18 cellular contexts compared by ENCODE assay signal in the genomic region with DNA sequence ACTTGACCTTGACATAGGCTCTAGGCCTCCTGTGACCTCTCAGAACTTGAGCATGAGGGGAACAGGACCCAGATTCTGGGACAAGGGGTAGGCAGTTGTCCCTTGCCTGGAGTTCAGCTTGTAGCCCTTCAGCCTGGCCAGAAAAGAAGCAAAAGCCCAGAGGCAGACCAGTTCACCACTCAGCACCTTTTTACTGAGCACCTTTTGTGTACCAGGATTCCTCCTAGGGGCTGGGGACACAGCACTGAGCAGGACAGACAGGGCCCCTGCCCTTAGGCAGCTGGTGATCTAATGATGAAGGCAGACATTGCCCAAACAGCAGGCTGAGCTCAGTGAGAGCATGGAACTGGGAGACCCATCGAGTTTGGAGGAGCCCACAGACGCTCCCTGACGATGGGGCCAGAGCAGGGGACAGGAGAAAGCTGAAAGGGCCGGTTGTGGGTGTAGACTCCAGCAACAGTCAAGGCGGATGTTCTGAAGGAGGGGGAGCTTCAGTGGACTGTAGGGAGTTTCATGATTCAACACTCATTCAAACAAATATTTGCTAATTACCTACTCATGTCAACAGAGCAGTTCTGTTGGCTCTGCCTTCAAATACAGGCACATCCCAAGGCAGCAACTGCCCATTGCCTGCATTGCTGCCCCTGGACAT. TPM values are rescaled to one million over a fixed set of nuclear protein-coding genes. Genes with fewer than 3 reads are reported as not detected.
DNase-seq lines count a peak whose midpoint lies in the region; ATAC-seq and TF ChIP-seq lines count a peak whose summit lies in the region.
"Had no signal": no experiment of that assay in that cellular context is flagged by ENCODE, and none has a peak within 500 bp of the region (broad histone marks: within the 10 kb centered on the region; RNA-seq: fewer than 3 reads in every experiment).

No MANE protein-coding gene starts in this region.

- CTCF ChIA-PET in activated naive CD4-positive, alpha-beta T cell treated with anti-CD3 and anti-CD28 coated beads, Interleukin-2, amount 10 ng/mL, durations not matched to agents 7 days and 5 days (lab: Charles Lee): interaction anchor here (1.0 to 1.6 kb wide), 6 partner anchors 8 to 225 kb away, joined by 3 to 7 read pairs (median 4); no protein-coding TSS in a partner anchor
- CTCF ChIA-PET in CD4-positive, alpha-beta T cell (lab: Charles Lee): no interaction called here

- H3F3A ChIP-seq in GM23248 (ENCODE audit: insufficient read depth): no peaks in the 10 kb centered on the region

- H3K27ac ChIP-seq in Peyer's patch (no peak overlapping the region), GM23248 (no peak overlapping the region)
- no peak overlapping the region for H3K27ac ChIP-seq in CD4-positive, alpha-beta T cell (ENCODE audit: low read depth, low read length)
- H3K27ac ChIP-seq: neutrophil, vagina had no signal

- H3K36me3 ChIP-seq in Peyer's patch: no peaks in the 10 kb centered on the region
- H3K36me3 ChIP-seq in mucosa of descending colon (ENCODE audit: low read depth): no peaks in the 10 kb centered on the region
- H3K36me3 ChIP-seq in GM23248 (ENCODE audit: low read depth): no peaks in the 10 kb centered on the region
- H3K36me3 ChIP-seq: neutrophil, vagina had no signal

- no peak overlapping the region for H3K4me3 ChIP-seq in Peyer's patch
- no peak overlapping the region for H3K4me3 ChIP-seq in mucosa of descending colon
- H3K4me3 ChIP-seq in GM23248: no peak overlapping the region
- H3K4me3 ChIP-seq: vagina had no signal

- no peak for DNase-seq in activated naive CD4-positive, alpha-beta T cell treated with anti-CD3 and anti-CD28 coated beads, Interleukin-2, amount 10 ng/mL, durations not matched to agents 7 days and 5 days
- DNase-seq in Peyer's patch: peak in 2 of 3 donors; percentile 4 to 30
- peak in 1 of 3 donors; percentile 16 for DNase-seq in mucosa of descending colon
- DNase-seq in GM23248: no peak
- no peak for DNase-seq in NCI-H2196 treated with DMSO at 0.1 percent for 48 hours (lab: John Stamatoyannopoulos, UW; ENCODE audit: unreplicated experiment)
- DNase-seq in CD4-positive, alpha-beta T cell: no peak
- DNase-seq: activated CD8-positive, alpha-beta memory T cell treated with anti-CD3 and anti-CD28 coated beads for 24 hours; hypothalamus; midbrain; NCI-H2081; NCI-H82; right cardiac atrium; T-helper 1 cell had no signal

- no peak overlapping the region for H3K4me3 Mint-ChIP-seq in activated naive CD4-positive, alpha-beta T cell treated with anti-CD3 and anti-CD28 coated beads, Interleukin-2, amount 50 U/mL, for 24 hours
- H3K4me3 Mint-ChIP-seq in activated naive CD4-positive, alpha-beta T cell treated with anti-CD3 and anti-CD28 coated beads, Interleukin-2, amount 10 ng/mL, durations not matched to agents 7 days and 5 days: no peak overlapping the region
- no peak overlapping the region for H3K4me3 Mint-ChIP-seq in CD4-positive, alpha-beta T cell
- H3K4me3 Mint-ChIP-seq: activated T-helper 17 cell treated with anti-CD3 and anti-CD28 coated beads, Interleukin-2, amount 50 U/mL, for 72 hours had no signal

- no peak overlapping the region for H2AFZ ChIP-seq in GM23248

- no peak overlapping the region for H3K9ac ChIP-seq in GM23248

- H3K4me2 ChIP-seq in GM23248 (ENCODE audit: unreplicated experiment): no peak overlapping the region

- no peak for TF ChIP-seq POLR2A in Peyer's patch (IDR thresholded peaks at IDR 0.05)

- H3K36me3 Mint-ChIP-seq in activated naive CD4-positive, alpha-beta T cell treated with anti-CD3 and anti-CD28 coated beads, Interleukin-2, amount 50 U/mL, for 24 hours: peaks cover 1% of the 10 kb centered on the region
- no peaks in the 10 kb centered on the region for H3K36me3 Mint-ChIP-seq in activated naive CD4-positive, alpha-beta T cell treated with anti-CD3 and anti-CD28 coated beads, Interleukin-2, amount 10 ng/mL, durations not matched to agents 7 days and 5 days
- H3K36me3 Mint-ChIP-seq in CD4-positive, alpha-beta T cell (ENCODE audit: low read depth): peaks cover 15% of the 10 kb centered on the region

- WGBS in GM23248 (ENCODE audit: low coverage in 1 of 2, low lambda C conversion rate in 2 of 2, missing lambda C conversion rate in 2 of 2), 2 experiments: 52 to 69% methylated on average over 5 of the region's 5 CpGs

- no peaks in the 10 kb centered on the region for H3K4me1 ChIP-seq in Peyer's patch
- no peaks in the 10 kb centered on the region for H3K4me1 ChIP-seq in mucosa of descending colon (ENCODE audit: low read depth)
- no peaks in the 10 kb centered on the region for H3K4me1 ChIP-seq in GM23248 (ENCODE audit: insufficient read depth)
- H3K4me1 ChIP-seq: vagina had no signal

- POLR2A ChIA-PET in CD4-positive, alpha-beta T cell (lab: Charles Lee): no interaction called here

- H3K9me3 ChIP-seq in Peyer's patch: no peaks in the 10 kb centered on the region
- H3K9me3 ChIP-seq in mucosa of descending colon: no peaks in the 10 kb centered on the region
- H3K9me3 ChIP-seq in GM23248 (ENCODE audit: low read depth): no peaks in the 10 kb centered on the region
- H3K9me3 ChIP-seq in CD4-positive, alpha-beta T cell (ENCODE audit: control insufficient read depth, low read length): no peaks in the 10 kb centered on the region
- H3K9me3 ChIP-seq: neutrophil, vagina had no signal

- intact Hi-C loops in mucosa of descending colon (cut with DNase I, micrococcal nuclease): no loop called here
- intact Hi-C loops in CD4-positive, alpha-beta T cell (cut with DNase I, micrococcal nuclease): no loop called here

- H3K27me3 ChIP-seq in Peyer's patch: no peaks in the 10 kb centered on the region
- no peaks in the 10 kb centered on the region for H3K27me3 ChIP-seq in GM23248 (replicated peaks; ENCODE audit: insufficient read depth)
- H3K27me3 ChIP-seq in CD4-positive, alpha-beta T cell (ENCODE audit: control insufficient read depth, insufficient read depth, low read length): no peaks in the 10 kb centered on the region
- H3K27me3 ChIP-seq: neutrophil, vagina had no signal

- H3K9me2 ChIP-seq in GM23248 (ENCODE audit: insufficient read depth): no peaks in the 10 kb centered on the region

- H3K27me3 Mint-ChIP-seq in activated naive CD4-positive, alpha-beta T cell treated with anti-CD3 and anti-CD28 coated beads, Interleukin-2, amount 50 U/mL, for 24 hours: no peaks in the 10 kb centered on the region
- H3K27me3 Mint-ChIP-seq in activated naive CD4-positive, alpha-beta T cell treated with anti-CD3 and anti-CD28 coated beads, Interleukin-2, amount 10 ng/mL, durations not matched to agents 7 days and 5 days: no peaks in the 10 kb centered on the region
- no peaks in the 10 kb centered on the region for H3K27me3 Mint-ChIP-seq in CD4-positive, alpha-beta T cell
- H3K27me3 Mint-ChIP-seq: activated T-helper 17 cell treated with anti-CD3 and anti-CD28 coated beads, Interleukin-2, amount 50 U/mL, for 72 hours had no signal

- H3K9me3 Mint-ChIP-seq in activated naive CD4-positive, alpha-beta T cell treated with anti-CD3 and anti-CD28 coated beads, Interleukin-2, amount 50 U/mL, for 24 hours: no peaks in the 10 kb centered on the region
- no peaks in the 10 kb centered on the region for H3K9me3 Mint-ChIP-seq in activated naive CD4-positive, alpha-beta T cell treated with anti-CD3 and anti-CD28 coated beads, Interleukin-2, amount 10 ng/mL, durations not matched to agents 7 days and 5 days
- no peaks in the 10 kb centered on the region for H3K9me3 Mint-ChIP-seq in CD4-positive, alpha-beta T cell
- H3K9me3 Mint-ChIP-seq: activated T-helper 17 cell treated with anti-CD3 and anti-CD28 coated beads, Interleukin-2, amount 50 U/mL, for 72 hours had no signal

- H4K20me1 ChIP-seq in GM23248 (ENCODE audit: insufficient read depth): no peaks in the 10 kb centered on the region

- peaks cover 7% of the 10 kb centered on the region for H3K4me1 Mint-ChIP-seq in activated naive CD4-positive, alpha-beta T cell treated with anti-CD3 and anti-CD28 coated beads, Interleukin-2, amount 50 U/mL, for 24 hours
- no peaks in the 10 kb centered on the region for H3K4me1 Mint-ChIP-seq in activated naive CD4-positive, alpha-beta T cell treated with anti-CD3 and anti-CD28 coated beads, Interleukin-2, amount 10 ng/mL, durations not matched to agents 7 days and 5 days
- H3K4me1 Mint-ChIP-seq in CD4-positive, alpha-beta T cell (ENCODE audit: low read depth): peaks cover 6% of the 10 kb centered on the region
- H3K4me1 Mint-ChIP-seq: activated T-helper 17 cell treated with anti-CD3 and anti-CD28 coated beads, Interleukin-2, amount 50 U/mL, for 72 hours had no signal

- no peaks in the 10 kb centered on the region for H3K79me2 ChIP-seq in GM23248 (ENCODE audit: insufficient read depth)

- TF ChIP-seq CTCF in Peyer's patch (IDR thresholded peaks at IDR 0.05): no peak
- TF ChIP-seq CTCF in mucosa of descending colon (IDR thresholded peaks at IDR 0.05): no peak
- no peak for TF ChIP-seq CTCF in CD4-positive, alpha-beta T cell (IDR thresholded peaks at IDR 0.05)

- peak overlapping the region; percentile 41 for H3K27ac Mint-ChIP-seq in activated naive CD4-positive, alpha-beta T cell treated with anti-CD3 and anti-CD28 coated beads, Interleukin-2, amount 50 U/mL, for 24 hours
- no peak overlapping the region for H3K27ac Mint-ChIP-seq in activated naive CD4-positive, alpha-beta T cell treated with anti-CD3 and anti-CD28 coated beads, Interleukin-2, amount 10 ng/mL, durations not matched to agents 7 days and 5 days
- no peak overlapping the region for H3K27ac Mint-ChIP-seq in CD4-positive, alpha-beta T cell

- in situ Hi-C loops in GM23248 (cut with MboI): no loop called here

- ATAC-seq in mucosa of descending colon: peak; percentile 76
- no peak for ATAC-seq in HG03439 (IDR thresholded peaks at IDR 0.05; ENCODE audit: unreplicated experiment)
- no peak for ATAC-seq in CD4-positive, alpha-beta T cell (ENCODE audit: poor library complexity)
- ATAC-seq: activated T-helper 17 cell treated with anti-CD3 and anti-CD28 coated beads, Interleukin-2, amount 50 U/mL, for 72 hours; right cardiac atrium had no signal

RNA-seq across cellular contexts. Expression of a gene that starts 32.0 kb away (rescaled TPM):
- 1 to 10 TPM in 2 of 4 donors, under 1 TPM in 2; 0.35 to 2.5 (median 1.3) TPM for total RNA-seq in Peyer's patch
- total RNA-seq in mucosa of descending colon: 1 to 10 TPM in 1 of 3 donors, under 1 TPM in 2; 0.28 to 1.8 (median 0.52) TPM
- not detected in 2 replicates for total RNA-seq in GM23248 (2014; rRNA removed; shearing (Covaris generic))
- not detected in 2 replicates for polyA plus RNA-seq in GM23248 (2016; fragmentation: Nextera tagmentation; extraction: Ambion mirVana)
- 10 to 100 TPM; 13.0 to 13.5 TPM for total RNA-seq in CD4-positive, alpha-beta T cell

RNA-seq across cellular contexts. Expression of a gene that starts 38.9 kb away (rescaled TPM):
- total RNA-seq in Peyer's patch: 10 to 100 TPM in 3 of 4 donors, not detected in 1; 11.4 to 20.6 (median 16.8) TPM
- total RNA-seq in mucosa of descending colon: 1 to 10 TPM in 2 of 3 donors, under 1 TPM in 1; 0.94 to 4.3 (median 1.0) TPM
- total RNA-seq in GM23248 (2014; rRNA removed; shearing (Covaris generic)): 0.32 TPM in 1 of 2 replicates, not detected in the other
- 0.25 and 0.48 TPM in 2 replicates for polyA plus RNA-seq in GM23248 (2016; fragmentation: Nextera tagmentation; extraction: Ambion mirVana)
- 1 to 10 TPM; 2.3 to 2.4 TPM for total RNA-seq in CD4-positive, alpha-beta T cell

Comparison
In these comparisons a context has a peak if more than half of its experiments do, and no peak if none do; other contexts are left out.
1. DNase-seq: peak in Peyer's patch (2 of 3); none in activated naive CD4-positive, alpha-beta T cell treated with anti-CD3 and anti-CD28 coated beads, Interleukin-2, amount 10 ng/mL, durations not matched to agents 7 days and 5 days (single experiment), GM23248 (single experiment), NCI-H2196 treated with DMSO at 0.1 percent for 48 hours (single experiment) and CD4-positive, alpha-beta T cell (0 of 10).
2. RNA of a gene that starts 32.0 kb away (total RNA-seq): 13.0 to 13.5 TPM in CD4-positive, alpha-beta T cell; 0.35 to 2.5 TPM in Peyer's patch, 0.28 to 1.8 TPM in mucosa of descending colon and not detected in GM23248; every median in the first group is over 4 times any median in the second.